9 cellular contexts compared by ENCODE assay signal in the genomic region with DNA sequence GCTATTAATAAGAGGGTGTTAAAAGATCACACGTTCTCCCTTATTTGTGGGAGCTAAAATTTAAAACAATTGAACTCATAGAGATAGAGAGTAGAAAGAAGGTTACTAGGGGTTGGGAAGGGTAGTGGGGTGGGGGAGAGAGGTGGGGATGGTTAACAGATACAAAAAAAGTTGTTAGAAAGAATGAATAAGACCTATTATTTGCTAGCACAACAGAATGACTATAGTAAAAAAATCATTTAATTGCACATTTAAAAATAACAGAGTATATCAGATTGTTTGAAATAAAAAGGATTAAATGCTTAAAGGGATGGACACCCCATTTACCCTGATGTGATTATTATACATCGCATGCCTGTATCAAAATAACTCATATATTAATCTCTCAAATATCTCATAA. TPM values are rescaled to one million over a fixed set of nuclear protein-coding genes. Genes with fewer than 3 reads are reported as not detected.
"Had no signal": no experiment of that assay in that cellular context is flagged by ENCODE, and none has a peak within 500 bp of the region (broad histone marks: within the 10 kb centered on the region; RNA-seq: fewer than 3 reads in every experiment).

No MANE protein-coding gene starts in this region.

- FAIRE-seq: HTR-8/SVneo had no signal

- H3K27ac ChIP-seq: HL-60, KMS-11 had no signal

- H3K4me2 ChIP-seq: KMS-11 had no signal

- H3K9ac ChIP-seq: KMS-11 had no signal

- DNase-seq: IMR-90, KBM-7, KG1 had no signal

RNA-seq across cellular contexts. Expression of gene STMND1, which starts 43.3 kb away (rescaled TPM):
- total RNA-seq: HT-29, HT1080, IMR-90 had no signal
- polyA plus RNA-seq: IgD-negative memory B cell, IMR-90 had no signal
